1 cellular context compared by ENCODE assay signal in the genomic region with DNA sequence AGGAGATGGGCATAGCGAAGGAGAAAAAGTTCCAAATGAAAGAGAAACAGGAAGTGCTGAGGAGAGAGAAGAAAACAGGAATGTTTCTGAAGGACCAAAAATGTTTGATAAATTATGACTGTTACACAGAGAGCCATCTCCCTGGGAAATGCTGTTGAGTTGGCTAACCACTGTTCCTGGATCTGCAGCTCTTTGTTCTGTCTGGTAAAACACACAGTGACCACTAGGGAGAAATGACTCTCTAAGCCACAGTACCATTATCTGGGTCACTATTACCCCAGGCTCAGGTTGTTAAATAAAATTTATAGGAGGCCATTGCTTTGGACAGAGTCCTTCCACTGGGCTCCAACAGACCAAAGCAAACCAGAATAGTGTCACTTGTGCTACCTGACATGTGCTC.
TF ChIP-seq lines count a peak whose summit lies in the region.

No MANE protein-coding gene starts in this region.

TF ChIP-seq in IMR-90, 13 proteins besides CTCF, POLR2A, EP300 and RAD21:
- TF ChIP-seq RFX5 (IDR thresholded peaks at IDR 0.05; ENCODE audit: low read depth, low read length) (no peak), MAFK (IDR thresholded peaks at IDR 0.05; ENCODE audit: low read depth, low read length) (no peak), NFE2L2 (IDR thresholded peaks at IDR 0.05; ENCODE audit: low read depth, low read length) (no peak), SMC3 (IDR thresholded peaks at IDR 0.05; ENCODE audit: low read depth, low read length) (no peak), RCOR1 (IDR thresholded peaks at IDR 0.05; ENCODE audit: insufficient replicate concordance, low read length) (no peak), MXI1 (IDR thresholded peaks at IDR 0.05; ENCODE audit: borderline replicate concordance, low read depth, low read length) (no peak), MAZ (IDR thresholded peaks at IDR 0.05; ENCODE audit: borderline replicate concordance, low read depth, low read length) (no peak), FOS (IDR thresholded peaks at IDR 0.05; ENCODE audit: low read depth, low read length) (no peak), CHD1 (IDR thresholded peaks at IDR 0.05; ENCODE audit: low read depth, low read length) (no peak), CEBPB (IDR thresholded peaks at IDR 0.05; ENCODE audit: low read depth, low read length) (no peak), BHLHE40 (IDR thresholded peaks at IDR 0.05; ENCODE audit: low read depth, low read length) (no peak)
- TF ChIP-seq, protein P1, sequence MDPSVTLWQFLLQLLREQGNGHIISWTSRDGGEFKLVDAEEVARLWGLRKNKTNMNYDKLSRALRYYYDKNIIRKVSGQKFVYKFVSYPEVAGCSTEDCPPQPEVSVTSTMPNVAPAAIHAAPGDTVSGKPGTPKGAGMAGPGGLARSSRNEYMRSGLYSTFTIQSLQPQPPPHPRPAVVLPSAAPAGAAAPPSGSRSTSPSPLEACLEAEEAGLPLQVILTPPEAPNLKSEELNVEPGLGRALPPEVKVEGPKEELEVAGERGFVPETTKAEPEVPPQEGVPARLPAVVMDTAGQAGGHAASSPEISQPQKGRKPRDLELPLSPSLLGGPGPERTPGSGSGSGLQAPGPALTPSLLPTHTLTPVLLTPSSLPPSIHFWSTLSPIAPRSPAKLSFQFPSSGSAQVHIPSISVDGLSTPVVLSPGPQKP (IDR thresholded peaks at IDR 0.05; ENCODE audit: borderline replicate concordance, low read depth, low read length) = no peak
- TF ChIP-seq, protein P2, sequence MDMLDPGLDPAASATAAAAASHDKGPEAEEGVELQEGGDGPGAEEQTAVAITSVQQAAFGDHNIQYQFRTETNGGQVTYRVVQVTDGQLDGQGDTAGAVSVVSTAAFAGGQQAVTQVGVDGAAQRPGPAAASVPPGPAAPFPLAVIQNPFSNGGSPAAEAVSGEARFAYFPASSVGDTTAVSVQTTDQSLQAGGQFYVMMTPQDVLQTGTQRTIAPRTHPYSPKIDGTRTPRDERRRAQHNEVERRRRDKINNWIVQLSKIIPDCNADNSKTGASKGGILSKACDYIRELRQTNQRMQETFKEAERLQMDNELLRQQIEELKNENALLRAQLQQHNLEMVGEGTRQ (IDR thresholded peaks at IDR 0.05; ENCODE audit: low read depth, low read length) = no peak
